Comparison of ENCODE assay signal across 23 cellular contexts in genomic region chr3:47491777-47492176, GRCh38. TPM values are rescaled to one million over a fixed set of nuclear protein-coding genes. Genes with fewer than 3 reads are reported as not detected.
DNase-seq lines count a peak whose midpoint lies in the region; ATAC-seq and TF ChIP-seq lines count a peak whose summit lies in the region.
"Had no signal": no experiment of that assay in that cellular context is flagged by ENCODE, and none has a peak within 500 bp of the region (broad histone marks: within the 10 kb centered on the region; RNA-seq: fewer than 3 reads in every experiment).

No MANE protein-coding gene starts in this region.

- H3K4me3 Mint-ChIP-seq in WTC11 (no peak overlapping the region), naive B cell (peak overlapping the region in 6 of 8 donors; percentile 16 to 80 (median 66))
- H3K4me3 Mint-ChIP-seq: CD4-positive, alpha-beta T cell; H9; HFFc6; T-helper 1 cell treated with Interleukin-12 subunit alpha and Interleukin-12 subunit beta and Interleukin-4 antibody, amounts not matched to agents 30 μg/mL and 1 μg/mL, for 36 hours had no signal

- TF ChIP-seq CTCF in GM06990 (IDR thresholded peaks at IDR 0.05; ENCODE audit: insufficient read depth, low read length, poor library complexity, severe bottlenecking) (no peak), WTC11 (IDR thresholded peaks at IDR 0.05) (no peak)

- ATAC-seq in WTC11, result no peak
- ATAC-seq in naive B cell (ENCODE audit: low read depth in 2 of 2), result peak; percentile 28 to 49
- ATAC-seq in GM19463 (IDR thresholded peaks at IDR 0.05; ENCODE audit: unreplicated experiment), result no peak
- ATAC-seq in HG02610 (IDR thresholded peaks at IDR 0.05; ENCODE audit: unreplicated experiment), result no peak
- ATAC-seq: A549, HepG2 had no signal

- H3K27ac Mint-ChIP-seq in WTC11 (no peak overlapping the region), naive B cell (peak overlapping the region in 4 of 6 donors; percentile 36 to 76 (median 67))
- H3K27ac Mint-ChIP-seq: CD4-positive, alpha-beta T cell; HFFc6; T-helper 1 cell treated with Interleukin-12 subunit alpha and Interleukin-12 subunit beta and Interleukin-4 antibody, amounts not matched to agents 30 μg/mL and 1 μg/mL, for 36 hours had no signal

- POLR2A ChIA-PET in WTC11 (lab: Charles Lee), result no interaction called here

- no peaks in the 10 kb centered on the region for H3K27me3 ChIP-seq in GM06990 (replicated peaks; ENCODE audit: control insufficient read depth, insufficient read depth, low read length)
- H3K27me3 ChIP-seq: BE2C had no signal

- peaks cover 12% of the 10 kb centered on the region for H3K36me3 ChIP-seq in GM06990 (ENCODE audit: control insufficient read depth, insufficient read depth, low read length)
- H3K36me3 ChIP-seq: BE2C had no signal

- H3K4me1 Mint-ChIP-seq in WTC11, result no peaks in the 10 kb centered on the region
- H3K4me1 Mint-ChIP-seq in naive B cell, result peaks cover 15 to 35% (median 19%) of the 10 kb centered on the region in 3 donors

- peaks cover 23% of the 10 kb centered on the region for H3K36me3 Mint-ChIP-seq in WTC11
- H3K36me3 Mint-ChIP-seq in naive B cell, result peaks cover 4 to 6% of the 10 kb centered on the region in 2 donors

- CTCF ChIA-PET in WTC11 (lab: Charles Lee), result interaction anchor here (1.3 kb wide), 1 partner anchor 9 kb away, joined by 4 read pairs; no protein-coding TSS in a partner anchor

- no peak overlapping the region for H3K4me3 ChIP-seq in GM06990 (replicated peaks; ENCODE audit: low read depth, low read length)
- H3K4me3 ChIP-seq: A549 had no signal

- H3K9me3 Mint-ChIP-seq in WTC11 (no peaks in the 10 kb centered on the region), naive B cell (no peaks in the 10 kb centered on the region)
- H3K9me3 Mint-ChIP-seq: CD4-positive, alpha-beta T cell; H9; HFFc6; T-helper 1 cell treated with Interleukin-12 subunit alpha and Interleukin-12 subunit beta and Interleukin-4 antibody, amounts not matched to agents 30 μg/mL and 1 μg/mL, for 36 hours had no signal

- no peaks in the 10 kb centered on the region for H3K27me3 Mint-ChIP-seq in WTC11 (ENCODE audit: low read depth)
- no peaks in the 10 kb centered on the region for H3K27me3 Mint-ChIP-seq in naive B cell
- H3K27me3 Mint-ChIP-seq: CD4-positive, alpha-beta T cell had no signal

- DNase-seq in GM06990 (ENCODE audit: extremely low read depth, insufficient read length) (peak; percentile 45), WTC11 (ENCODE audit: low spot score) (no peak), naive B cell (no peak), superior temporal gyrus (ENCODE audit: extremely low spot score) (no peak), NCI-H774 (lab: John Stamatoyannopoulos, UW) (no peak)
- DNase-seq: BE2C, DMS153, H9, HFFc6, KG1, NCI-H1105, NCI-H146, NCI-H2029 treated with DMSO at 0.1 percent for 48 hours, NCI-H345, NCI-H524, NCI-H82, SHP77 had no signal

TF ChIP-seq in WTC11, 78 proteins besides CTCF, POLR2A, EP300 and RAD21:
- TF ChIP-seq MXD4 (CRISPR knock-in tag; IDR thresholded peaks at IDR 0.05; ENCODE audit: borderline replicate concordance) (no peak), ZNF121 (CRISPR knock-in tag; IDR thresholded peaks at IDR 0.05) (0 out of 2 replicates have a peak, but pooled peaks have one; percentile 30)

RNA-seq across cellular contexts. Expression of gene SCAP, which starts 16.0 kb away (rescaled TPM):
- total RNA-seq in WTC11 (2021), result 115 to 117 TPM (median 117 TPM) in 3 replicates
- polyA plus RNA-seq in naive B cell (ENCODE audit: low read depth in 6 of 6), result 10 to 100 TPM; 16.7 to 54.1 (median 34.8) TPM

RNA-seq across cellular contexts. Expression of gene ELP6, which starts 21.7 kb away (rescaled TPM):
- total RNA-seq in WTC11 (2021), result 62.0 to 67.6 TPM (median 65.4 TPM) in 3 replicates
- 10 to 100 TPM; 28.4 to 59.9 (median 38.7) TPM for polyA plus RNA-seq in naive B cell (ENCODE audit: low read depth in 6 of 6)

Comparison
In these comparisons a context has a peak if more than half of its experiments do, and no peak if none do; other contexts are left out.
1. ATAC-seq: peak in naive B cell (2 of 2); none in WTC11 (single experiment), GM19463 (single experiment) and HG02610 (single experiment).